ENCODE assay signal across 21 cellular contexts in the genomic region with DNA sequence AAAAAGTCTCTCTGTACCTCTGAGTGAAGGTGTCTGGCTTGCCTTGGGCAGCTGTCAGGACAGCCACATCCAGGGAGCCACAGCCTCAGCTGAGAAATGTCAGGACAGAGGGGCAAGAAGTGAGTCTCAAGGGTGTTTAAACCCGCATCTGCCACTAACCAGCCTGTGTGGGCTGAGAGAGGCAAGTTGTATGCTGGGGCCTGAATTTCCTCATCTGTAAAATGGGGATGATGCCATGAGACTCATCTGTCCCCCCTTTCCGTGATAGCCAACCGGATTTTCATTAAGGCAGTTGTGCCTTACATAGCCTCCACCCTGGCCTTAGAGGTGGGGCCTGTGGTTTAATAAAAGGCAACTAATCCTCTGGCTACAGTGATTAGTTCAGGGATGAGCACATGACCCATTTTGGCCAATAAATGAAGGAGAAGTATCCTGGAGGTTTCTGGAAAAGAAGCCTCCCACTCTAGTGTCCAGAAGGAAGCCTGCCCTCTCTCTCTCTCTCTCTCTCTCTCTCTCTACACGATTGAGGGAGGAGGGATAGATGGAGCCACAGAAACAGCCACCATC.
"Had no signal": no experiment of that assay in that cellular context is flagged by ENCODE, and none has a peak within 500 bp of the region (broad histone marks: within the 10 kb centered on the region; RNA-seq: fewer than 3 reads in every experiment).

No MANE protein-coding gene starts in this region.

- H3K36me3 ChIP-seq: lower lobe of right lung, prostate gland, right atrium auricular region, sigmoid colon, suprapubic skin, transverse colon had no signal

- H3K9me3 ChIP-seq: esophagus squamous epithelium, lower lobe of right lung, prostate gland, right atrium auricular region, sigmoid colon, suprapubic skin, transverse colon had no signal

- H3K4me3 Mint-ChIP-seq: effector memory CD8-positive, alpha-beta T cell; naive thymus-derived CD8-positive, alpha-beta T cell; nephron progenitor cell; stimulated activated naive CD8-positive, alpha-beta T cell treated with anti-CD3 and anti-CD28 coated beads, Interleukin-15, amount 100 ng/mL, for 72 hours had no signal

- H3K27me3 ChIP-seq: right atrium auricular region, sigmoid colon, transverse colon had no signal

- H3K4me1 ChIP-seq: esophagus squamous epithelium, lower lobe of right lung, prostate gland, right atrium auricular region, sigmoid colon, suprapubic skin, transverse colon had no signal

- H3K36me3 Mint-ChIP-seq: naive thymus-derived CD8-positive, alpha-beta T cell had no signal

- DNase-seq: cortex of kidney; effector memory CD8-positive, alpha-beta T cell; erythroblast; esophagus squamous epithelium; head of caudate nucleus; left ventricle myocardium superior; lower lobe of right lung; naive thymus-derived CD8-positive, alpha-beta T cell; nephron progenitor cell; nucleus accumbens; sigmoid colon; stimulated activated CD4-positive, alpha-beta T cell treated with anti-CD3 and anti-CD28 coated beads, Interleukin-2, amount 100 ng/mL, for 48 hours; stimulated activated naive CD4-positive, alpha-beta T cell; stimulated activated naive CD8-positive, alpha-beta T cell treated with anti-CD3 and anti-CD28 coated beads, Interleukin-15, amount 100 ng/mL, for 72 hours; transverse colon had no signal

- FAIRE-seq: endometrium, frontal cortex, keratinocyte had no signal

- H3K27ac ChIP-seq: esophagus squamous epithelium, lower lobe of right lung, prostate gland, right atrium auricular region, sigmoid colon, suprapubic skin, transverse colon had no signal

- H3K27ac Mint-ChIP-seq: effector memory CD8-positive, alpha-beta T cell; naive thymus-derived CD8-positive, alpha-beta T cell had no signal

- ATAC-seq: effector memory CD8-positive, alpha-beta T cell; left ventricle myocardium superior; lower lobe of right lung; naive thymus-derived CD8-positive, alpha-beta T cell; stimulated activated naive CD8-positive, alpha-beta T cell treated with anti-CD3 and anti-CD28 coated beads, Interleukin-15, amount 100 ng/mL, for 72 hours had no signal

- H3K9me3 Mint-ChIP-seq: effector memory CD8-positive, alpha-beta T cell; stimulated activated naive CD8-positive, alpha-beta T cell treated with anti-CD3 and anti-CD28 coated beads, Interleukin-15, amount 100 ng/mL, for 72 hours had no signal

- H3K4me3 ChIP-seq: esophagus squamous epithelium, lower lobe of right lung, prostate gland, right atrium auricular region, sigmoid colon, suprapubic skin, transverse colon had no signal

- H3K4me1 Mint-ChIP-seq: naive thymus-derived CD8-positive, alpha-beta T cell; stimulated activated naive CD8-positive, alpha-beta T cell treated with anti-CD3 and anti-CD28 coated beads, Interleukin-15, amount 100 ng/mL, for 72 hours had no signal
